19 cellular contexts compared by ENCODE assay signal in genomic region chr19:5557691-5558090, GRCh38. TPM values are rescaled to one million over a fixed set of nuclear protein-coding genes. Genes with fewer than 3 reads are reported as not detected.
A peak's percentile ranks its signal among the peaks of the same experiment; 100 is the strongest.
DNase-seq lines count a peak whose midpoint lies in the region; ATAC-seq and TF ChIP-seq lines count a peak whose summit lies in the region.
"Had no signal": no experiment of that assay in that cellular context is flagged by ENCODE, and none has a peak within 500 bp of the region (broad histone marks: within the 10 kb centered on the region; RNA-seq: fewer than 3 reads in every experiment).

No MANE protein-coding gene starts in this region.

- no peak overlapping the region for H3K27ac ChIP-seq in lower lobe of right lung
- H3K27ac ChIP-seq: PC-9 had no signal

- peak overlapping the region; percentile 19 for H3K4me3 Mint-ChIP-seq in type B pancreatic cell
- H3K4me3 Mint-ChIP-seq: CD8-positive, alpha-beta T cell had no signal

- H3K36me3 Mint-ChIP-seq in type B pancreatic cell = no peaks in the 10 kb centered on the region
- H3K36me3 Mint-ChIP-seq: CD8-positive, alpha-beta T cell had no signal

- intact Hi-C loops in lower lobe of right lung (cut with DNase I) = no loop called here

- TF ChIP-seq CTCF in epithelial cell of esophagus (IDR thresholded peaks at IDR 0.05; ENCODE audit: insufficient read depth, low read depth, low read length, missing control alignments) (peak; percentile 37), lower lobe of right lung (IDR thresholded peaks at IDR 0.05) (no peak), type B pancreatic cell (conservative IDR thresholded peaks at IDR 0.05) (no peak)

- peaks cover 15% of the 10 kb centered on the region for H3K4me1 Mint-ChIP-seq in type B pancreatic cell (ENCODE audit: unreplicated experiment)

- H3K36me3 ChIP-seq in lower lobe of right lung = no peaks in the 10 kb centered on the region

- H3K27me3 ChIP-seq in lower lobe of right lung (ENCODE audit: low read depth) = peaks cover 13% of the 10 kb centered on the region

- no peaks in the 10 kb centered on the region for H3K9me3 Mint-ChIP-seq in type B pancreatic cell

- H3K4me3 ChIP-seq in epithelial cell of esophagus (ENCODE audit: low read length) = peak overlapping the region; percentile 24
- H3K4me3 ChIP-seq in lower lobe of right lung = no peak overlapping the region
- H3K4me3 ChIP-seq: PC-9 had no signal

- DNase-seq in HPDE6-E6E7 (ENCODE audit: extremely low spot score) = peak; percentile 54
- DNase-seq in epithelial cell of esophagus (ENCODE audit: low read depth) = peak; percentile 88
- DNase-seq in lower lobe of right lung = no peak
- DNase-seq in type B pancreatic cell (ENCODE audit: extremely low spot score, unreplicated experiment) = no peak
- DNase-seq in EL = no peak
- no peak for DNase-seq in HT-29 (ENCODE audit: low spot score)
- DNase-seq: AML-193; CD8-positive, alpha-beta T cell; DMS 273 treated with DMSO at 0.1 percent for 48 hours; MM.1S; NCI-H1105; NCI-H1694 treated with DMSO at 0.1 percent for 48 hours; NCI-H2171; NCI-H774; PC-9 had no signal

- peak; percentile 22 to 48 for ATAC-seq in lower lobe of right lung
- ATAC-seq in GM18873 (IDR thresholded peaks at IDR 0.05; ENCODE audit: low FRiP score, unreplicated experiment) = no peak
- ATAC-seq: CD8-positive, alpha-beta T cell; HepG2; Right ventricle myocardium inferior had no signal

- no peaks in the 10 kb centered on the region for H3K9me3 ChIP-seq in lower lobe of right lung

- no peaks in the 10 kb centered on the region for H3K4me1 ChIP-seq in lower lobe of right lung

- H3K27ac Mint-ChIP-seq in type B pancreatic cell = peak overlapping the region; percentile 91
- H3K27ac Mint-ChIP-seq: CD8-positive, alpha-beta T cell had no signal

- H3K27me3 Mint-ChIP-seq in type B pancreatic cell = no peaks in the 10 kb centered on the region

RNA-seq across cellular contexts. Expression of gene TINCR, which starts 10.1 kb away (rescaled TPM):
- total RNA-seq in lower lobe of right lung (3.9 TPM), type B pancreatic cell (ENCODE audit: low replicate concordance) (9.0 and 52.4 TPM in 2 replicates)
- total RNA-seq in HT-29 (2014; rRNA removed; shearing (Covaris generic)) = not detected in 2 replicates
- total RNA-seq: NCI-H460, Right ventricle myocardium inferior had no signal

Comparison
In these comparisons a context has a peak if more than half of its experiments do, and no peak if none do; other contexts are left out.
1. DNase-seq: peak in HPDE6-E6E7 (single experiment) and epithelial cell of esophagus (single experiment); none in lower lobe of right lung (single experiment), type B pancreatic cell (single experiment), EL (single experiment) and HT-29 (single experiment).